29 cellular contexts compared by ENCODE assay signal in genomic region chr7:9625953-9626352, GRCh38.
"Had no signal": no experiment of that assay in that cellular context is flagged by ENCODE, and none has a peak within 500 bp of the region (broad histone marks: within the 10 kb centered on the region; RNA-seq: fewer than 3 reads in every experiment).

No MANE protein-coding gene starts in this region.

- DNase-seq: activated B cell treated with CpG ODN at 0.5 μM for 24 hours; activated CD4-positive, alpha-beta memory T cell treated with anti-CD3 and anti-CD28 coated beads for 36 hours; activated CD4-positive, alpha-beta T cell treated with anti-CD3 and anti-CD28 coated beads for 4 hours; activated CD4-positive, alpha-beta T cell treated with anti-CD3 and anti-CD28 coated beads, Interleukin-2, amount 10 ng/mL, durations not matched to agents 24 days and 14 days; activated CD4-positive, alpha-beta T cell treated with anti-CD3 and anti-CD28 coated beads, Interleukin-2, amount 50 U/mL, for 1 hour; activated CD4-positive, alpha-beta T cell treated with anti-CD3 and anti-CD28 coated beads, Interleukin-2, amount 50 U/mL, for 4 hours; activated CD4-positive, CD25-positive, alpha-beta regulatory T cell treated with anti-CD3 and anti-CD28 coated beads, Interleukin-2, amount 50 U/mL, for 72 hours; activated CD8-positive, alpha-beta memory T cell treated with anti-CD3 and anti-CD28 coated beads, Interleukin-2, amount 50 U/mL, for 4 hours; activated CD8-positive, alpha-beta T cell treated with anti-CD3 and anti-CD28 coated beads for 36 hours; activated effector memory CD4-positive, alpha-beta T cell treated with anti-CD3 and anti-CD28 coated beads, Interleukin-2, amount 50 U/mL, for 16 hours; activated gamma-delta T cell treated with Interleukin-2 at 50 U/mL for 16 hours; activated naive CD4-positive, alpha-beta T cell; activated naive CD4-positive, alpha-beta T cell treated with anti-CD3 and anti-CD28 coated beads for 36 hours; activated naive CD4-positive, alpha-beta T cell treated with anti-CD3 and anti-CD28 coated beads, Interleukin-2, amount 50 U/mL, for 16 hours; activated naive CD8-positive, alpha-beta T cell treated with anti-CD3 and anti-CD28 coated beads for 36 hours; activated T-cell treated with anti-CD3 and anti-CD28 coated beads for 4 hours; activated T-cell treated with anti-CD3 and anti-CD28 coated beads, Interleukin-2, amount 50 U/mL, for 1 hour; activated T-cell treated with anti-CD3 and anti-CD28 coated beads, Interleukin-2, amount 50 U/mL, for 4 hours; activated T-cell treated with anti-CD3 and anti-CD28 coated beads, Interleukin-2, amount 50 U/mL, for 72 hours; adrenal gland; amniotic stem cell; aorta; body of pancreas; brain microvascular endothelial cell; central memory CD4-positive, alpha-beta T cell; T-helper 2 cell; T-helper 9 cell had no signal

- ATAC-seq: activated CD8-positive, alpha-beta T cell treated with anti-CD3 and anti-CD28 coated beads for 36 hours; activated naive CD4-positive, alpha-beta T cell treated with anti-CD3 and anti-CD28 coated beads, Interleukin-2, amount 50 U/mL, for 72 hours; activated T-cell treated with anti-CD3 and anti-CD28 coated beads, Interleukin-2, amount 50 U/mL, for 4 hours; activated T-cell treated with anti-CD3 and anti-CD28 coated beads, Interleukin-2, amount 50 U/mL, for 72 hours; activated T-helper 17 cell treated with anti-CD3 and anti-CD28 coated beads, Interleukin-2, amount 50 U/mL, for 72 hours; body of pancreas had no signal
